In genomic region chr5:39164016-39164415, GRCh38 we compare ENCODE assay signal across 12 cellular contexts. TPM values are rescaled to one million over a fixed set of nuclear protein-coding genes. Genes with fewer than 3 reads are reported as not detected.
DNase-seq lines count a peak whose midpoint lies in the region; ATAC-seq and TF ChIP-seq lines count a peak whose summit lies in the region.
"Had no signal": no experiment of that assay in that cellular context is flagged by ENCODE, and none has a peak within 500 bp of the region (broad histone marks: within the 10 kb centered on the region; RNA-seq: fewer than 3 reads in every experiment).

No MANE protein-coding gene starts in this region.

- no peak overlapping the region for H3K27ac Mint-ChIP-seq in Caco-2 (ENCODE audit: unreplicated experiment)

- H3K4me1 ChIP-seq in effector memory CD4-positive, alpha-beta T cell (ENCODE audit: control insufficient read depth, insufficient read depth, low read length, poor library complexity, severe bottlenecking), result peaks cover 48% of the 10 kb centered on the region
- peaks cover 10% of the 10 kb centered on the region for H3K4me1 ChIP-seq in Caco-2
- H3K4me1 ChIP-seq: pancreas had no signal

- CTCF ChIA-PET in Caco-2 (lab: Charles Lee), result no interaction called here

- H3K36me3 Mint-ChIP-seq in Caco-2 (ENCODE audit: insufficient read depth, unreplicated experiment), result no peaks in the 10 kb centered on the region

- no peak overlapping the region for H3K4me3 Mint-ChIP-seq in Caco-2 (ENCODE audit: unreplicated experiment)

- POLR2A ChIA-PET in Caco-2 (lab: Charles Lee), result no interaction called here

- H3K27me3 ChIP-seq in effector memory CD4-positive, alpha-beta T cell (replicated peaks; ENCODE audit: control insufficient read depth, insufficient read depth, low read length, poor library complexity, severe bottlenecking), result no peaks in the 10 kb centered on the region
- H3K27me3 ChIP-seq in Caco-2 (replicated peaks; ENCODE audit: control insufficient read depth, insufficient read depth, low read length), result no peaks in the 10 kb centered on the region
- H3K27me3 ChIP-seq: pancreas had no signal

- intact Hi-C loops in Caco-2 (cut with micrococcal nuclease; ENCODE audit: unreplicated experiment), result no loop called here

- H3K36me3 ChIP-seq in effector memory CD4-positive, alpha-beta T cell (ENCODE audit: control insufficient read depth, insufficient read depth, low read length), result no peaks in the 10 kb centered on the region
- H3K36me3 ChIP-seq in Caco-2 (ENCODE audit: control insufficient read depth, insufficient read depth, low read length), result no peaks in the 10 kb centered on the region
- H3K36me3 ChIP-seq: pancreas had no signal

- no peaks in the 10 kb centered on the region for H3K9me3 Mint-ChIP-seq in Caco-2 (ENCODE audit: unreplicated experiment)

- peak; percentile 38 for DNase-seq in activated T-cell treated with anti-CD3 and anti-CD28 coated beads, Interleukin-2, amount 50 U/mL, for 1 hour
- DNase-seq in activated T-cell treated with anti-CD3 and anti-CD28 coated beads for 4 hours (no peak), UCSD-AML1 (lab: John Stamatoyannopoulos, UW; ENCODE audit: unreplicated experiment) (peak; percentile 42), NCI-H2227 treated with DMSO at 0.1 percent for 48 hours (lab: John Stamatoyannopoulos, UW) (no peak), Caco-2 (no peak)
- peak in 1 of 3 donors; percentile 48 for DNase-seq in effector memory CD4-positive, alpha-beta T cell
- DNase-seq in stimulated activated CD8-positive, alpha-beta memory T cell treated with anti-CD3 and anti-CD28 coated beads, Interleukin-4, amount 100 ng/mL, for 48 hours, result peak; percentile 56
- DNase-seq: NCI-H1092, NCI-H82, pancreas had no signal

- BruUV-seq in Caco-2 (replicated peaks; lab: Mats Ljungman, UMichigan), result no TSS peak

- peak overlapping the region; percentile 64 for H3K27ac ChIP-seq in effector memory CD4-positive, alpha-beta T cell (ENCODE audit: insufficient read depth, low read length, poor library complexity, severe bottlenecking)
- H3K27ac ChIP-seq: pancreas had no signal

- H3K4me3 ChIP-seq in effector memory CD4-positive, alpha-beta T cell (ENCODE audit: insufficient read depth, low read depth, low read length, poor library complexity, severe bottlenecking), result no peak overlapping the region
- no peak overlapping the region for H3K4me3 ChIP-seq in Caco-2 (ENCODE audit: low read depth, low read length)
- H3K4me3 ChIP-seq: pancreas had no signal

- H3K4me1 Mint-ChIP-seq in Caco-2 (ENCODE audit: low read depth, unreplicated experiment), result peaks cover 9% of the 10 kb centered on the region

- TF ChIP-seq CTCF in Caco-2 (IDR thresholded peaks at IDR 0.05; ENCODE audit: insufficient read depth in 1 of 2, low read depth in 1 of 2, low read length in 1 of 2, severe bottlenecking in 1 of 2, unreplicated experiment in 1 of 2), result no peak

- H3K27me3 Mint-ChIP-seq in Caco-2 (ENCODE audit: insufficient read depth, unreplicated experiment), result no peaks in the 10 kb centered on the region

- H3K9me3 ChIP-seq in effector memory CD4-positive, alpha-beta T cell (ENCODE audit: control insufficient read depth, low read length), result no peaks in the 10 kb centered on the region
- no peaks in the 10 kb centered on the region for H3K9me3 ChIP-seq in Caco-2
- H3K9me3 ChIP-seq: pancreas had no signal

- ATAC-seq in HG03159 (IDR thresholded peaks at IDR 0.05; ENCODE audit: unreplicated experiment), result no peak
- ATAC-seq: left colon had no signal

RNA-seq across cellular contexts. Expression of gene FYB1, which starts 55.3 kb away (rescaled TPM):
- total RNA-seq in Caco-2 (2022), result 0.60 and 1.3 TPM in 2 replicates

Comparison
In these comparisons a context has a peak if more than half of its experiments do, and no peak if none do; other contexts are left out.
1. DNase-seq: peak in activated T-cell treated with anti-CD3 and anti-CD28 coated beads, Interleukin-2, amount 50 U/mL, for 1 hour (single experiment), UCSD-AML1 (single experiment) and stimulated activated CD8-positive, alpha-beta memory T cell treated with anti-CD3 and anti-CD28 coated beads, Interleukin-4, amount 100 ng/mL, for 48 hours (single experiment); none in activated T-cell treated with anti-CD3 and anti-CD28 coated beads for 4 hours (single experiment), NCI-H2227 treated with DMSO at 0.1 percent for 48 hours (single experiment) and Caco-2 (0 of 2).